2 cellular contexts compared by ENCODE assay signal in genomic region chr19:55387736-55388497, GRCh38.
TF ChIP-seq lines count a peak whose summit lies in the region.

No MANE protein-coding gene starts in this region.

TF ChIP-seq in SK-N-SH, 30 proteins besides CTCF, POLR2A, EP300 and RAD21:
- TF ChIP-seq TEAD4 (IDR thresholded peaks at IDR 0.05; ENCODE audit: borderline replicate concordance, insufficient read depth) = no peak
- no peak for TF ChIP-seq FOXM1 (IDR thresholded peaks at IDR 0.05; ENCODE audit: low read depth)
- no peak for TF ChIP-seq RFX5 (IDR thresholded peaks at IDR 0.05; ENCODE audit: low read length)
- TF ChIP-seq GATA2 (CRISPR knock-in tag; IDR thresholded peaks at IDR 0.05) = no peak
- TF ChIP-seq RXRA (IDR thresholded peaks at IDR 0.05; ENCODE audit: borderline replicate concordance, low read depth) = no peak
- TF ChIP-seq MXI1 (IDR thresholded peaks at IDR 0.05; ENCODE audit: low read depth, low read length) = no peak
- no peak for TF ChIP-seq RCOR1 (IDR thresholded peaks at IDR 0.05; ENCODE audit: low read length)
- TF ChIP-seq PBX3 (IDR thresholded peaks at IDR 0.05) = no peak
- TF ChIP-seq TAF1 (IDR thresholded peaks at IDR 0.05; ENCODE audit: borderline replicate concordance, low read depth, low read length) = no peak
- no peak for TF ChIP-seq USF1 (IDR thresholded peaks at IDR 0.05; ENCODE audit: borderline replicate concordance, low read depth)
- TF ChIP-seq FOXJ3 (CRISPR knock-in tag; IDR thresholded peaks at IDR 0.05) = no peak
- TF ChIP-seq TCF12 (IDR thresholded peaks at IDR 0.05) = no peak
- TF ChIP-seq GABPA (IDR thresholded peaks at IDR 0.05; ENCODE audit: low read depth) = no peak
- no peak for TF ChIP-seq ZBTB33 (IDR thresholded peaks at IDR 0.05; ENCODE audit: borderline replicate concordance, low read depth)
- no peak for TF ChIP-seq EZH2phosphoT487 (IDR thresholded peaks at IDR 0.05; ENCODE audit: borderline replicate concordance, low read depth)
- no peak for TF ChIP-seq JUND (IDR thresholded peaks at IDR 0.05)
- no peak for TF ChIP-seq REST (IDR thresholded peaks at IDR 0.05; ENCODE audit: low read depth, low read length)
- TF ChIP-seq NRF1 (IDR thresholded peaks at IDR 0.05; ENCODE audit: low read depth, low read length) = no peak
- TF ChIP-seq MAX (IDR thresholded peaks at IDR 0.05; ENCODE audit: low read depth) = no peak
- no peak for TF ChIP-seq POLR2AphosphoS5 (IDR thresholded peaks at IDR 0.05; ENCODE audit: low read depth, low read length)

TF ChIP-seq in SK-N-SH treated with all-trans-retinoic acid at 6 μM for 48 hours, 23 proteins besides CTCF, POLR2A, EP300 and RAD21:
- no peak for TF ChIP-seq RARB (CRISPR knock-in tag; IDR thresholded peaks at IDR 0.05)
- TF ChIP-seq ZNF70 (CRISPR knock-in tag; IDR thresholded peaks at IDR 0.05) = no peak
- no peak for TF ChIP-seq GLIS3 (CRISPR knock-in tag; IDR thresholded peaks at IDR 0.05)
- TF ChIP-seq CREB5 (CRISPR knock-in tag; IDR thresholded peaks at IDR 0.05; ENCODE audit: low read depth) = no peak
- no peak for TF ChIP-seq ISL1 (CRISPR knock-in tag; IDR thresholded peaks at IDR 0.05)
- TF ChIP-seq POU6F1 (CRISPR knock-in tag; IDR thresholded peaks at IDR 0.05; ENCODE audit: borderline replicate concordance, low read depth) = no peak
- no peak for TF ChIP-seq PPARA (CRISPR knock-in tag; IDR thresholded peaks at IDR 0.05; ENCODE audit: borderline replicate concordance)
- TF ChIP-seq ZC3H10 (CRISPR knock-in tag; IDR thresholded peaks at IDR 0.05) = no peak
- TF ChIP-seq TCF4 (CRISPR knock-in tag; IDR thresholded peaks at IDR 0.05; ENCODE audit: borderline replicate concordance) = no peak
